Comparison of ENCODE assay signal across 17 cellular contexts in the genomic region with DNA sequence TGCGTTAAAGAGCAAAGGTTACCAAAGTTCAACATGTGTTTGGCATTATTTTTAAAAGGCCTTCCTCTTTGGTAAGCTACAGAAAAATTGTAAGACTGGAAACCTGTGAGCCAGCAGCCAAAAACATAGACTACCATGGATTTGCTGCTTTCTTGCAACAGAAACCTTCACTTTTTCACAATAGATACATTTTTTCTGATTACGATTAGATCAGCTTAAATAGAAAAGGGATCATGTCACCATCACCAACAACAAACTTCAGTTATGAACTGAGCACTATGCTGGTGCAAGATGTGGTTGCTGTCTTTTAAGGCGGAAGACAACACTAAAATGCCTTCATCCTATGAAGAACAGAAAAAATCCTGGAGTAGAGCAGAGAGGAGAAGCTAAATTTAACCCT.
"Had no signal": no experiment of that assay in that cellular context is flagged by ENCODE, and none has a peak within 500 bp of the region (broad histone marks: within the 10 kb centered on the region; RNA-seq: fewer than 3 reads in every experiment).

No MANE protein-coding gene starts in this region.

- H3K27ac ChIP-seq: gastrocnemius medialis, SJCRH30, skin epidermis had no signal

- ATAC-seq: activated T-helper 17 cell treated with anti-CD3 and anti-CD28 coated beads, Interleukin-2, amount 50 U/mL, for 72 hours; esophagus mucosa; gastrocnemius medialis; left lobe of liver had no signal

- H3K9me3 ChIP-seq: gastrocnemius medialis, SJCRH30, tibial nerve had no signal

- H3K27me3 ChIP-seq: gastrocnemius medialis, SJCRH30, tibial nerve had no signal

- H3K4me1 ChIP-seq: gastrocnemius medialis, SJCRH30 had no signal

- DNase-seq: activated CD4-positive, alpha-beta T cell treated with anti-CD3 and anti-CD28 coated beads, Interleukin-2, amount 50 U/mL, for 1 hour; activated naive CD4-positive, alpha-beta T cell treated with anti-CD3 and anti-CD28 coated beads for 36 hours; gastrocnemius medialis; mammary epithelial cell; naive B cell; posterior cingulate gyrus; retina; SJCRH30; stimulated activated CD4-positive, alpha-beta T cell treated with anti-CD3 and anti-CD28 coated beads, Interleukin-4, amount 100 ng/mL, for 4 hours; stimulated activated CD8-positive, alpha-beta memory T cell treated with anti-CD3 and anti-CD28 coated beads, Interleukin-4, amount 100 ng/mL, for 48 hours; stimulated activated naive CD4-positive, alpha-beta T cell treated with Interleukin-2 at 50 U/mL for 16 hours; substantia nigra had no signal

- H3K4me3 ChIP-seq: gastrocnemius medialis, SJCRH30, skin epidermis, tibial nerve had no signal

- H3K36me3 ChIP-seq: gastrocnemius medialis, SJCRH30, tibial nerve had no signal
